Comparison of ENCODE assay signal across 8 cellular contexts in the genomic region with DNA sequence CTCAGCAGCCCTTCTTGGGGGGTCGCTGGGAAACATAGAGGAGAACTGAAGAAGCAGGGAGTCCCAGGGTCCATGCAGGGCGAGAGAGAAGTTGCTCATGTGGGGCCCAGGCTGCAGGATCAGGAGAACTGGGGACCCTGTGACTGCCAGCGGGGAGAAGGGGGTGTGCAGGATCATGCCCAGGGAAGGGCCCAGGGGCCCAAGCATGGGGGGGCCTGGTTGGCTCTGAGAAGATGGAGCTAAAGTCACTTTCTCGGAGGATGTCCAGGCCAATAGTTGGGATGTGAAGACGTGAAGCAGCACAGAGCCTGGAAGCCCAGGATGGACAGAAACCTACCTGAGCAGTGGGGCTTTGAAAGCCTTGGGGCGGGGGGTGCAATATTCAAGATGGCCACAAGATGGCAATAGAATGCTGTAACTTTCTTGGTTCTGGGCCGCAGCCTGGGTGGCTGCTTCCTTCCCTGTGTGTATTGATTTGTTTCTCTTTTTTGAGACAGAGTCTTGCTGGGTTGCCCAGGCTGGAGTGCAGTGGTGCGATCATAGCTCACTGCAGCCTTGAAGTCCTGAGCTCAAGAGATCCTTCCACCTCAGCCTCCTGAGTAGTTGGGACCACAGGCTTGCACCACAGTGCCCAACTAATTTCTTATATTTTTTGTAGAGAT. TPM values are rescaled to one million over a fixed set of nuclear protein-coding genes. Genes with fewer than 3 reads are reported as not detected.
DNase-seq lines count a peak whose midpoint lies in the region; ATAC-seq and TF ChIP-seq lines count a peak whose summit lies in the region.

No MANE protein-coding gene starts in this region.

- H3K4me3 Mint-ChIP-seq in naive thymus-derived CD4-positive, alpha-beta T cell: no peak overlapping the region
- no peak overlapping the region for H3K4me3 Mint-ChIP-seq in stimulated activated effector memory CD8-positive, alpha-beta T cell treated with anti-CD3 and anti-CD28 coated beads, Interleukin-12 subunit alpha, Interleukin-12 subunit beta, amount 100 ng/mL, for 72 hours

- CTCF ChIA-PET in OCI-LY7 (lab: Charles Lee; ENCODE audit: unreplicated experiment): no interaction called here
- CTCF ChIA-PET in naive thymus-derived CD4-positive, alpha-beta T cell (lab: Charles Lee): interaction anchor here (0.6 to 5.2 kb wide), 13 partner anchors 14 to 370 kb away, joined by 3 to 29 read pairs (median 5); partner anchors contain the start of gene KANSL1

- no peak overlapping the region for H3K4me3 ChIP-seq in OCI-LY7 (ENCODE audit: low read depth, low read length, poor library complexity, severe bottlenecking)
- H3K4me3 ChIP-seq in naive thymus-derived CD4-positive, alpha-beta T cell (ENCODE audit: low read length): no peak overlapping the region

- H3K9me3 Mint-ChIP-seq in naive thymus-derived CD4-positive, alpha-beta T cell: no peaks in the 10 kb centered on the region
- no peaks in the 10 kb centered on the region for H3K9me3 Mint-ChIP-seq in stimulated activated effector memory CD8-positive, alpha-beta T cell treated with anti-CD3 and anti-CD28 coated beads, Interleukin-12 subunit alpha, Interleukin-12 subunit beta, amount 100 ng/mL, for 72 hours

- H4K20me1 ChIP-seq in OCI-LY7 (ENCODE audit: insufficient read depth, low read length): no peaks in the 10 kb centered on the region

- no peaks in the 10 kb centered on the region for H3K79me2 ChIP-seq in OCI-LY7 (ENCODE audit: insufficient read depth, low read depth, low read length)

- DNase-seq in DMS153 (lab: John Stamatoyannopoulos, UW): peak; percentile 38
- peak; percentile 71 for DNase-seq in HT1080 (ENCODE audit: low read depth)
- DNase-seq in OCI-LY7 (ENCODE audit: low spot score): peak; percentile 73
- peak; percentile 62 for DNase-seq in activated T-cell treated with anti-CD3 and anti-CD28 coated beads for 1 hour (ENCODE audit: low read depth)
- DNase-seq in erythroblast (lab: John Stamatoyannopoulos, UW): peak; percentile 56 to 79
- peak; percentile 43 to 81 (median 70) for DNase-seq in naive thymus-derived CD4-positive, alpha-beta T cell
- DNase-seq in stimulated activated effector memory CD8-positive, alpha-beta T cell treated with anti-CD3 and anti-CD28 coated beads, Interleukin-12 subunit alpha, Interleukin-12 subunit beta, amount 100 ng/mL, for 72 hours (ENCODE audit: low spot score in 2 of 2): peak; percentile 59 to 87

- no peaks in the 10 kb centered on the region for H3K9me3 ChIP-seq in OCI-LY7 (ENCODE audit: low read length)
- H3K9me3 ChIP-seq in naive thymus-derived CD4-positive, alpha-beta T cell (ENCODE audit: control insufficient read depth in 2 of 3, low read length in 3 of 3): no peaks in the 10 kb centered on the region

- peak overlapping the region; percentile 62; the same call in 1 of the 2 replicates for H2AFZ ChIP-seq in OCI-LY7 (ENCODE audit: low read length)

- peaks cover 0 to 5% (median 0%) of the 10 kb centered on the region in 5 donors for H3K36me3 Mint-ChIP-seq in naive thymus-derived CD4-positive, alpha-beta T cell
- no peaks in the 10 kb centered on the region for H3K36me3 Mint-ChIP-seq in stimulated activated effector memory CD8-positive, alpha-beta T cell treated with anti-CD3 and anti-CD28 coated beads, Interleukin-12 subunit alpha, Interleukin-12 subunit beta, amount 100 ng/mL, for 72 hours

- no peak overlapping the region for H3K27ac Mint-ChIP-seq in naive thymus-derived CD4-positive, alpha-beta T cell
- no peak overlapping the region for H3K27ac Mint-ChIP-seq in stimulated activated effector memory CD8-positive, alpha-beta T cell treated with anti-CD3 and anti-CD28 coated beads, Interleukin-12 subunit alpha, Interleukin-12 subunit beta, amount 100 ng/mL, for 72 hours

- no TSS peak for BruUV-seq in OCI-LY7 (replicated peaks; lab: Mats Ljungman, UMichigan)

- POLR2A ChIA-PET in OCI-LY7 (lab: Charles Lee): no interaction called here
- POLR2A ChIA-PET in naive thymus-derived CD4-positive, alpha-beta T cell (lab: Charles Lee): interaction anchor here (0.9 kb wide), 1 partner anchor 201 kb away, joined by 3 read pairs; no protein-coding TSS in a partner anchor

- ATAC-seq in naive thymus-derived CD4-positive, alpha-beta T cell: peak; percentile 96
- ATAC-seq in stimulated activated effector memory CD8-positive, alpha-beta T cell treated with anti-CD3 and anti-CD28 coated beads, Interleukin-12 subunit alpha, Interleukin-12 subunit beta, amount 100 ng/mL, for 72 hours: peak; percentile 86
- ATAC-seq in GM18519 (IDR thresholded peaks at IDR 0.05; ENCODE audit: low FRiP score, unreplicated experiment): no peak

- no peaks in the 10 kb centered on the region for H3K4me1 ChIP-seq in OCI-LY7 (ENCODE audit: insufficient read depth, low read length, poor library complexity, severe bottlenecking)
- no peaks in the 10 kb centered on the region for H3K4me1 ChIP-seq in naive thymus-derived CD4-positive, alpha-beta T cell (ENCODE audit: control insufficient read depth in 2 of 2, insufficient read depth in 2 of 2, low read length in 2 of 2)

- H3K27me3 ChIP-seq in naive thymus-derived CD4-positive, alpha-beta T cell (ENCODE audit: control insufficient read depth in 2 of 2, insufficient read depth in 2 of 2, low read length in 2 of 2): no peaks in the 10 kb centered on the region

- peak; percentile 86 for TF ChIP-seq CTCF in OCI-LY7 (conservative IDR thresholded peaks at IDR 0.05; ENCODE audit: low read length)

- H3K4me1 Mint-ChIP-seq in naive thymus-derived CD4-positive, alpha-beta T cell: peaks cover 0 to 4% (median 0%) of the 10 kb centered on the region in 7 donors
- H3K4me1 Mint-ChIP-seq in stimulated activated effector memory CD8-positive, alpha-beta T cell treated with anti-CD3 and anti-CD28 coated beads, Interleukin-12 subunit alpha, Interleukin-12 subunit beta, amount 100 ng/mL, for 72 hours: no peaks in the 10 kb centered on the region

- no peak overlapping the region for H3K27ac ChIP-seq in OCI-LY7 (ENCODE audit: low read depth, low read length, poor library complexity, severe bottlenecking)
- no peak overlapping the region for H3K27ac ChIP-seq in naive thymus-derived CD4-positive, alpha-beta T cell (ENCODE audit: low read depth, low read length)

- peaks cover 0 to 5% (median 0%) of the 10 kb centered on the region in 5 donors for H3K27me3 Mint-ChIP-seq in naive thymus-derived CD4-positive, alpha-beta T cell

- H3K4me2 ChIP-seq in OCI-LY7 (ENCODE audit: low read length): no peak overlapping the region

- TF ChIP-seq POLR2A in erythroblast (IDR thresholded peaks at IDR 0.05; ENCODE audit: low read length): no peak

- H3K9me2 ChIP-seq in OCI-LY7 (ENCODE audit: insufficient read depth, low read length): no peaks in the 10 kb centered on the region

- no peaks in the 10 kb centered on the region for H3K36me3 ChIP-seq in OCI-LY7 (ENCODE audit: insufficient read depth, low read length)
- H3K36me3 ChIP-seq in naive thymus-derived CD4-positive, alpha-beta T cell (ENCODE audit: control insufficient read depth in 2 of 3, insufficient read depth in 3 of 3, low read length in 3 of 3): no peaks in the 10 kb centered on the region

- intact Hi-C loops in OCI-LY7 (cut with micrococcal nuclease; ENCODE audit: unreplicated experiment): loop anchor here (2.0 kb wide), 1 partner anchor 210 kb away; no protein-coding TSS in a partner anchor
- intact Hi-C loops in naive thymus-derived CD4-positive, alpha-beta T cell (cut with micrococcal nuclease): loop anchor here (1.0 to 5.0 kb wide), 10 partner anchors 18 to 574 kb away; no protein-coding TSS in a partner anchor

RNA-seq across cellular contexts. Expression of gene STH, which starts 3.4 kb away (rescaled TPM):
- not detected in 2 replicates for total RNA-seq in HT1080 (2014; rRNA removed; shearing (Covaris generic))
- polyA plus RNA-seq in HT1080 (2015; cell fraction: cytosol; rRNA removed): not detected in 2 replicates
- polyA plus RNA-seq in HT1080 (2015; cell fraction: nucleus; rRNA removed): not detected in 2 replicates
- total RNA-seq in OCI-LY7 (2014; rRNA removed; shearing (Covaris generic)): not detected in 2 replicates
- not detected in 2 replicates for total RNA-seq in OCI-LY7 (2022)
- not detected for total RNA-seq in naive thymus-derived CD4-positive, alpha-beta T cell
- not detected for polyA plus RNA-seq in naive thymus-derived CD4-positive, alpha-beta T cell
